20 cellular contexts compared by ENCODE assay signal in the genomic region with DNA sequence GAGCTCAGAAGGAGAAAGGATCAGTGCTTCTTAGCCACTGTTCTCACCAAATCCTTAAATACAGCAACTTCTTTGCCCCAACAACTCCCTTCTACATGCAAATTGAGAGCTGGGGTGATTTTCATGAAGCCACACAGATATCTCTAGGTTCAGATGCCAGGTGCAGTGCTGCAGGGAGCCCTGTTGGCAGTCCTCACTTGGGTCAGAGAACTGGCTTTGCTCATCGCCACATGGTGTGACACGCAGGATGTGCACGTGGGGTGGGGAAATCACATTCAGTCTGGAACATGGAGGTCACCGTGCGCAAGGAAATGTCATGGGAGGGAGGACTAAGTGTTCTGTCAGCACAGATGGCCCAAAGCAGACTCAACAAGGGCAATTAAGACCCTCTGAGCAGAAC.
DNase-seq lines count a peak whose midpoint lies in the region; ATAC-seq, FAIRE-seq and TF ChIP-seq lines count a peak whose summit lies in the region.
"Had no signal": no experiment of that assay in that cellular context is flagged by ENCODE, and none has a peak within 500 bp of the region (broad histone marks: within the 10 kb centered on the region; RNA-seq: fewer than 3 reads in every experiment).

No MANE protein-coding gene starts in this region.

- H3K4me3 Mint-ChIP-seq in stimulated activated naive CD8-positive, alpha-beta T cell treated with anti-CD3 and anti-CD28 coated beads, Interleukin-15, amount 100 ng/mL, for 72 hours: no peak overlapping the region
- H3K4me3 Mint-ChIP-seq: activated CD8-positive, alpha-beta T cell treated with anti-CD3 and anti-CD28 coated beads, Interleukin-2, amount 10 ng/mL, durations not matched to agents 7 days and 5 days; activated T-helper 17 cell treated with anti-CD3 and anti-CD28 coated beads, Interleukin-2, amount 50 U/mL, for 72 hours; mesothelial cell of epicardium; stimulated activated effector memory CD8-positive, alpha-beta T cell treated with anti-CD3 and anti-CD28 coated beads, Interleukin-12 subunit alpha, Interleukin-12 subunit beta, amount 100 ng/mL, for 72 hours had no signal

- ATAC-seq in stimulated activated naive CD8-positive, alpha-beta T cell treated with anti-CD3 and anti-CD28 coated beads, Interleukin-15, Interleukin-2, amounts not matched to agents 100 U/mL and 50 U/mL, for 24 hours: peak; percentile 37
- no peak for ATAC-seq in stimulated activated naive CD8-positive, alpha-beta T cell treated with anti-CD3 and anti-CD28 coated beads, Interleukin-15, amount 100 ng/mL, for 72 hours
- no peak for ATAC-seq in omental fat pad (ENCODE audit: low FRiP score)
- ATAC-seq: activated CD8-positive, alpha-beta T cell treated with anti-CD3 and anti-CD28 coated beads, Interleukin-2, amount 10 ng/mL, durations not matched to agents 7 days and 5 days; activated T-helper 17 cell treated with anti-CD3 and anti-CD28 coated beads, Interleukin-2, amount 50 U/mL, for 72 hours; stimulated activated effector memory CD8-positive, alpha-beta T cell treated with anti-CD3 and anti-CD28 coated beads, Interleukin-12 subunit alpha, Interleukin-12 subunit beta, amount 100 ng/mL, for 72 hours had no signal

- TF ChIP-seq CTCF in left ventricle myocardium inferior (IDR thresholded peaks at IDR 0.05; ENCODE audit: borderline replicate concordance): no peak
- TF ChIP-seq CTCF in omental fat pad (IDR thresholded peaks at IDR 0.05): no peak

- intact Hi-C loops in left ventricle myocardium inferior (cut with micrococcal nuclease): no loop called here

- no peaks in the 10 kb centered on the region for H3K9me3 Mint-ChIP-seq in stimulated activated naive CD8-positive, alpha-beta T cell treated with anti-CD3 and anti-CD28 coated beads, Interleukin-15, amount 100 ng/mL, for 72 hours
- H3K9me3 Mint-ChIP-seq: activated T-helper 17 cell treated with anti-CD3 and anti-CD28 coated beads, Interleukin-2, amount 50 U/mL, for 72 hours; mesothelial cell of epicardium; stimulated activated effector memory CD8-positive, alpha-beta T cell treated with anti-CD3 and anti-CD28 coated beads, Interleukin-12 subunit alpha, Interleukin-12 subunit beta, amount 100 ng/mL, for 72 hours had no signal

- no peaks in the 10 kb centered on the region for H3K9me3 ChIP-seq in left ventricle myocardium inferior (replicated peaks)
- H3K9me3 ChIP-seq: ovary, uterus had no signal

- peaks cover 30% of the 10 kb centered on the region for H3K4me1 ChIP-seq in left ventricle myocardium inferior
- H3K4me1 ChIP-seq: uterus had no signal

- no peak overlapping the region for H3K4me3 ChIP-seq in left ventricle myocardium inferior
- H3K4me3 ChIP-seq: ovary, PC-9, skin epidermis, uterus had no signal

- peak overlapping the region; percentile 9 for H3K27ac ChIP-seq in left ventricle myocardium inferior (replicated peaks)
- H3K27ac ChIP-seq: ovary, PC-9, uterus had no signal

- no peaks in the 10 kb centered on the region for H3K4me1 Mint-ChIP-seq in stimulated activated naive CD8-positive, alpha-beta T cell treated with anti-CD3 and anti-CD28 coated beads, Interleukin-15, amount 100 ng/mL, for 72 hours
- H3K4me1 Mint-ChIP-seq: activated T-helper 17 cell treated with anti-CD3 and anti-CD28 coated beads, Interleukin-2, amount 50 U/mL, for 72 hours; mesothelial cell of epicardium; stimulated activated effector memory CD8-positive, alpha-beta T cell treated with anti-CD3 and anti-CD28 coated beads, Interleukin-12 subunit alpha, Interleukin-12 subunit beta, amount 100 ng/mL, for 72 hours had no signal

- no peak overlapping the region for H3K27ac Mint-ChIP-seq in stimulated activated naive CD8-positive, alpha-beta T cell treated with anti-CD3 and anti-CD28 coated beads, Interleukin-15, amount 100 ng/mL, for 72 hours
- H3K27ac Mint-ChIP-seq: activated CD8-positive, alpha-beta T cell treated with anti-CD3 and anti-CD28 coated beads, Interleukin-2, amount 10 ng/mL, durations not matched to agents 7 days and 5 days; activated T-helper 17 cell treated with anti-CD3 and anti-CD28 coated beads, Interleukin-2, amount 50 U/mL, for 72 hours; mesothelial cell of epicardium; stimulated activated effector memory CD8-positive, alpha-beta T cell treated with anti-CD3 and anti-CD28 coated beads, Interleukin-12 subunit alpha, Interleukin-12 subunit beta, amount 100 ng/mL, for 72 hours had no signal

- peaks cover 9% of the 10 kb centered on the region for H3K27me3 Mint-ChIP-seq in stimulated activated naive CD8-positive, alpha-beta T cell treated with anti-CD3 and anti-CD28 coated beads, Interleukin-15, amount 100 ng/mL, for 72 hours

- H3K36me3 ChIP-seq in left ventricle myocardium inferior: no peaks in the 10 kb centered on the region
- H3K36me3 ChIP-seq: ovary, uterus had no signal

- FAIRE-seq in urothelium cell line (lab: Jason Lieb, UNC): peak; percentile 52
- FAIRE-seq: G401.6 had no signal

- DNase-seq in stimulated activated naive CD8-positive, alpha-beta T cell treated with anti-CD3 and anti-CD28 coated beads, Interleukin-15, Interleukin-2, amounts not matched to agents 100 U/mL and 50 U/mL, for 24 hours: no peak
- no peak for DNase-seq in stimulated activated naive CD8-positive, alpha-beta T cell treated with anti-CD3 and anti-CD28 coated beads, Interleukin-15, amount 100 ng/mL, for 72 hours
- peak; percentile 63 for DNase-seq in SK-N-DZ (ENCODE audit: low spot score)
- peak; percentile 56 for DNase-seq in left ventricle myocardium inferior
- no peak for DNase-seq in urothelium cell line (ENCODE audit: low spot score)
- no peak for DNase-seq in DMS79 treated with DMSO at 0.1 percent for 48 hours (lab: John Stamatoyannopoulos, UW)
- DNase-seq in activated effector memory CD4-positive, alpha-beta T cell treated with Interleukin-2 at 50 U/mL for 16 hours: no peak
- no peak for DNase-seq in omental fat pad (ENCODE audit: low spot score)
- DNase-seq: activated CD8-positive, alpha-beta T cell treated with anti-CD3 and anti-CD28 coated beads, Interleukin-2, amount 10 ng/mL, durations not matched to agents 7 days and 5 days; NCI-H146; NCI-H345; ovary; SW 1271; uterus had no signal

- no peaks in the 10 kb centered on the region for H3K27me3 ChIP-seq in left ventricle myocardium inferior (ENCODE audit: low read depth)
- H3K27me3 ChIP-seq: ovary, uterus had no signal

Comparison
In these comparisons a context has a peak if more than half of its experiments do, and no peak if none do; other contexts are left out.
1. DNase-seq: peak in SK-N-DZ (single experiment) and left ventricle myocardium inferior (single experiment); none in stimulated activated naive CD8-positive, alpha-beta T cell treated with anti-CD3 and anti-CD28 coated beads, Interleukin-15, Interleukin-2, amounts not matched to agents 100 U/mL and 50 U/mL, for 24 hours (single experiment), stimulated activated naive CD8-positive, alpha-beta T cell treated with anti-CD3 and anti-CD28 coated beads, Interleukin-15, amount 100 ng/mL, for 72 hours (0 of 2), urothelium cell line (single experiment), DMS79 treated with DMSO at 0.1 percent for 48 hours (single experiment), activated effector memory CD4-positive, alpha-beta T cell treated with Interleukin-2 at 50 U/mL for 16 hours (single experiment) and omental fat pad (single experiment).